ENCODE assay signal across 15 cellular contexts in genomic region chr5:148841519-148841918, GRCh38.
"Had no signal": no experiment of that assay in that cellular context is flagged by ENCODE, and none has a peak within 500 bp of the region (broad histone marks: within the 10 kb centered on the region; RNA-seq: fewer than 3 reads in every experiment).

No MANE protein-coding gene starts in this region.

- H3K36me3 Mint-ChIP-seq: activated naive CD4-positive, alpha-beta T cell treated with anti-CD3 and anti-CD28 coated beads, Interleukin-2, amount 50 U/mL, for 24 hours had no signal

- H3K9me3 Mint-ChIP-seq: activated naive CD4-positive, alpha-beta T cell treated with anti-CD3 and anti-CD28 coated beads, Interleukin-2, amount 50 U/mL, for 24 hours; activated T-cell treated with anti-CD3 and anti-CD28 coated beads, Interleukin-2, amount 50 U/mL, for 24 hours had no signal

- DNase-seq: activated CD4-positive, alpha-beta T cell treated with anti-CD3 and anti-CD28 coated beads, Interleukin-2, amount 50 U/mL, for 48 hours; activated CD8-positive, alpha-beta memory T cell treated with anti-CD3 and anti-CD28 coated beads, Interleukin-2, amount 10 ng/mL, durations not matched to agents 7 days and 5 days; activated effector memory CD4-positive, alpha-beta T cell treated with Interleukin-2 at 50 U/mL for 16 hours; activated T-cell treated with anti-CD3 and anti-CD28 coated beads, Interleukin-2, amount 50 U/mL, for 24 hours; adrenal gland; dorsolateral prefrontal cortex; hippocampal formation; lower lobe of right lung; psoas muscle; spleen; stomach; T-helper 1 cell had no signal

- H3K4me3 Mint-ChIP-seq: activated CD8-positive, alpha-beta memory T cell treated with anti-CD3 and anti-CD28 coated beads, Interleukin-2, amount 10 ng/mL, durations not matched to agents 7 days and 5 days; activated naive CD4-positive, alpha-beta T cell treated with anti-CD3 and anti-CD28 coated beads, Interleukin-2, amount 50 U/mL, for 24 hours; activated T-cell treated with anti-CD3 and anti-CD28 coated beads, Interleukin-2, amount 50 U/mL, for 24 hours had no signal

- H3K27ac Mint-ChIP-seq: activated CD8-positive, alpha-beta memory T cell treated with anti-CD3 and anti-CD28 coated beads, Interleukin-2, amount 10 ng/mL, durations not matched to agents 7 days and 5 days; activated naive CD4-positive, alpha-beta T cell treated with anti-CD3 and anti-CD28 coated beads, Interleukin-2, amount 50 U/mL, for 24 hours; activated T-cell treated with anti-CD3 and anti-CD28 coated beads, Interleukin-2, amount 50 U/mL, for 24 hours had no signal

- ATAC-seq: activated CD8-positive, alpha-beta memory T cell treated with anti-CD3 and anti-CD28 coated beads, Interleukin-2, amount 10 ng/mL, durations not matched to agents 7 days and 5 days; lower lobe of right lung; sciatic nerve had no signal

- H3K27me3 Mint-ChIP-seq: activated CD8-positive, alpha-beta memory T cell treated with anti-CD3 and anti-CD28 coated beads, Interleukin-2, amount 10 ng/mL, durations not matched to agents 7 days and 5 days; activated naive CD4-positive, alpha-beta T cell treated with anti-CD3 and anti-CD28 coated beads, Interleukin-2, amount 50 U/mL, for 24 hours; activated T-cell treated with anti-CD3 and anti-CD28 coated beads, Interleukin-2, amount 50 U/mL, for 24 hours had no signal

- H3K4me3 ChIP-seq: adrenal gland, dorsolateral prefrontal cortex, lower lobe of right lung, psoas muscle, spleen, stomach, thoracic aorta had no signal
